28 cellular contexts compared by ENCODE assay signal in the genomic region with DNA sequence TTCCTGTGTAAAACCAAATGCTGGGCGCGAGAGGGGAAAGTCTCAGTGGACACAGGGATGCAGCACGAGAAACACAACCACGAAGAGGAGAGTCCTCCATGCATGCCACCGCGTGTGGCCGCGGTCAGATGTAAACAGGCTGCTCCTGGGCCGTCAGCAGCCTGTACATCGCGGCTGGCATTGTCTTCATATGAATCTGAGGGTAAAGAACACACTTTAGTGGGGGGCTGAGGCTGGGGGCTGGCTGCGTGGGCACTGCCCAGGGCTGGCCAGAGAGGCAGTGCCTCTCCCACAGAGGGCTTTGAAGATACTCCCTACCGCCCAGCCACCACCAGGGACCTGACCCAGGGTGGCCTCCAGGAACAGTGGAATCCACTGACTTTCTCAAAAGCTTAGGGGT.
"Had no signal": no experiment of that assay in that cellular context is flagged by ENCODE, and none has a peak within 500 bp of the region (broad histone marks: within the 10 kb centered on the region; RNA-seq: fewer than 3 reads in every experiment).

No MANE protein-coding gene starts in this region.

- H3K36me3 ChIP-seq: neutrophil, pancreas, right lobe of liver, sigmoid colon, thoracic aorta, thyroid gland, upper lobe of left lung, uterus had no signal

- H3K4me3 ChIP-seq: pancreas, psoas muscle, right lobe of liver, sigmoid colon, stomach, thoracic aorta, thyroid gland, tibial nerve, upper lobe of left lung, uterus had no signal

- H3K9me3 ChIP-seq: neutrophil, pancreas, psoas muscle, right lobe of liver, sigmoid colon, stomach, thoracic aorta, thyroid gland, upper lobe of left lung, uterus had no signal

- H3K4me1 ChIP-seq: pancreas, psoas muscle, right lobe of liver, sigmoid colon, stomach, thyroid gland, upper lobe of left lung, uterus had no signal

- H3K27ac Mint-ChIP-seq: naive B cell; naive thymus-derived CD8-positive, alpha-beta T cell; natural killer cell treated with Interleukin-12 subunit alpha and Interleukin-12 subunit beta and Interleukin-15 and Interleukin-18, amount 100 ng/mL, for 72 hours; stimulated activated naive B cell treated with anti-CD40 and anti-IgM and Interleukin-4, amounts not matched to agents 10 μg/mL and 1 μg/mL and 100 μg/mL, for 72 hours; stimulated activated naive CD8-positive, alpha-beta T cell treated with anti-CD3 and anti-CD28 coated beads, Interleukin-15, Interleukin-2, amounts not matched to agents 100 ng/mL and 50 ng/mL, for 24 hours had no signal

- H3K27me3 Mint-ChIP-seq: naive B cell; stimulated activated naive B cell treated with anti-CD40 and anti-IgM and Interleukin-4, amounts not matched to agents 10 μg/mL and 1 μg/mL and 100 μg/mL, for 72 hours; stimulated activated naive CD8-positive, alpha-beta T cell treated with anti-CD3 and anti-CD28 coated beads, Interleukin-15, Interleukin-2, amounts not matched to agents 100 ng/mL and 50 ng/mL, for 24 hours had no signal

- DNase-seq: naive B cell; naive thymus-derived CD8-positive, alpha-beta T cell; nephron progenitor cell; nucleus accumbens; psoas muscle; right cardiac atrium; sigmoid colon; small intestine; stimulated activated CD4-positive, alpha-beta T cell treated with anti-CD3 and anti-CD28 coated beads, Interleukin-15, amount 100 ng/mL, for 24 hours; stimulated activated CD4-positive, alpha-beta T cell treated with anti-CD3 and anti-CD28 coated beads, Interleukin-2, amount 100 ng/mL, for 24 hours; stimulated activated CD4-positive, alpha-beta T cell treated with anti-CD3 and anti-CD28 coated beads, Interleukin-2, amount 100 ng/mL, for 48 hours; stimulated activated CD4-positive, alpha-beta T cell treated with anti-CD3 and anti-CD28 coated beads, Interleukin-4, amount 100 ng/mL, for 24 hours; stimulated activated naive B cell treated with anti-CD40 and anti-IgM and Interleukin-4, amounts not matched to agents 10 μg/mL and 1 μg/mL and 100 μg/mL, for 72 hours; stimulated activated naive CD4-positive, alpha-beta T cell treated with Interleukin-2 at 50 U/mL for 16 hours; stomach; thyroid gland; trophoblast cell; uterus had no signal

- H3K27ac ChIP-seq: neutrophil, pancreas, psoas muscle, right lobe of liver, sigmoid colon, stomach, thoracic aorta, thyroid gland, tibial nerve, upper lobe of left lung, uterus had no signal

- H3K9me3 Mint-ChIP-seq: natural killer cell treated with Interleukin-12 subunit alpha and Interleukin-12 subunit beta and Interleukin-15 and Interleukin-18, amount 100 ng/mL, for 72 hours; stimulated activated effector memory CD8-positive, alpha-beta T cell treated with anti-CD3 and anti-CD28 coated beads, Interleukin-12 subunit alpha, Interleukin-12 subunit beta, amount 100 ng/mL, for 72 hours; stimulated activated naive B cell treated with anti-CD40 and anti-IgM and Interleukin-4, amounts not matched to agents 10 μg/mL and 1 μg/mL and 100 μg/mL, for 72 hours; stimulated activated naive CD8-positive, alpha-beta T cell treated with anti-CD3 and anti-CD28 coated beads, Interleukin-15, Interleukin-2, amounts not matched to agents 100 ng/mL and 50 ng/mL, for 24 hours had no signal

- H3K4me3 Mint-ChIP-seq: naive B cell; naive thymus-derived CD8-positive, alpha-beta T cell; natural killer cell treated with Interleukin-12 subunit alpha and Interleukin-12 subunit beta and Interleukin-15 and Interleukin-18, amount 100 ng/mL, for 72 hours; nephron progenitor cell; neural crest cell; stimulated activated effector memory CD8-positive, alpha-beta T cell treated with anti-CD3 and anti-CD28 coated beads, Interleukin-12 subunit alpha, Interleukin-12 subunit beta, amount 100 ng/mL, for 72 hours; stimulated activated naive B cell treated with anti-CD40 and anti-IgM and Interleukin-4, amounts not matched to agents 10 μg/mL and 1 μg/mL and 100 μg/mL, for 72 hours; stimulated activated naive CD8-positive, alpha-beta T cell treated with anti-CD3 and anti-CD28 coated beads, Interleukin-15, Interleukin-2, amounts not matched to agents 100 ng/mL and 50 ng/mL, for 24 hours had no signal

- H3K4me1 Mint-ChIP-seq: naive B cell; naive thymus-derived CD8-positive, alpha-beta T cell; stimulated activated effector memory CD8-positive, alpha-beta T cell treated with anti-CD3 and anti-CD28 coated beads, Interleukin-12 subunit alpha, Interleukin-12 subunit beta, amount 100 ng/mL, for 72 hours; stimulated activated naive B cell treated with anti-CD40 and anti-IgM and Interleukin-4, amounts not matched to agents 10 μg/mL and 1 μg/mL and 100 μg/mL, for 72 hours had no signal

- H3K27me3 ChIP-seq: pancreas, right lobe of liver, sigmoid colon, stomach, thyroid gland, tibial nerve, upper lobe of left lung, uterus had no signal

- ATAC-seq: naive thymus-derived CD8-positive, alpha-beta T cell; natural killer cell treated with Interleukin-12 subunit alpha and Interleukin-12 subunit beta and Interleukin-15 and Interleukin-18, amount 100 ng/mL, for 72 hours; pancreas; right cardiac atrium; right lobe of liver; stimulated activated naive B cell treated with anti-CD40 and anti-IgM and Interleukin-4, amounts not matched to agents 10 μg/mL and 1 μg/mL and 100 μg/mL, for 72 hours had no signal

- H3K36me3 Mint-ChIP-seq: naive B cell; naive thymus-derived CD8-positive, alpha-beta T cell; natural killer cell treated with Interleukin-12 subunit alpha and Interleukin-12 subunit beta and Interleukin-15 and Interleukin-18, amount 100 ng/mL, for 72 hours; stimulated activated effector memory CD8-positive, alpha-beta T cell treated with anti-CD3 and anti-CD28 coated beads, Interleukin-12 subunit alpha, Interleukin-12 subunit beta, amount 100 ng/mL, for 72 hours; stimulated activated naive B cell treated with anti-CD40 and anti-IgM and Interleukin-4, amounts not matched to agents 10 μg/mL and 1 μg/mL and 100 μg/mL, for 72 hours had no signal
